ENCODE assay signal across 17 cellular contexts in the genomic region with DNA sequence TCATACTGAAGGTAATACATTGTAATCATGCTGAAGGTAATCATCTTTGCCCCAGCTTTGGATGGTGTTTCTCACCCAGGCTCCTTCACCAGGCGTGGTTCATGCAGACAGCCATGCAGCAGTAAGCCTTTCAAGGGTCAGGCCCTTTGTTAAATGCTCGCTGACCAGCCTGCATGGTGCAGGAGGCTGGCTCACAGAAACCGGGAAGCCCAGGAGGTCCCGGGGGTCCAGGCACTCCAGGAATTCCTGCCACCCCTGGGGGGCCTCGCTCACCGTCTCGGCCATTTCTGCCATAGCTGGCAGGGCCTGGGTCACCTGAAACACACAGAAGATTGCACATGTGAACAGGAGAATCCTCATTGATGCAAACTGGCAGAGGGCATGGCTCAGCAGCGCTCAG.
DNase-seq lines count a peak whose midpoint lies in the region; ATAC-seq and TF ChIP-seq lines count a peak whose summit lies in the region.
"Had no signal": no experiment of that assay in that cellular context is flagged by ENCODE, and none has a peak within 500 bp of the region (broad histone marks: within the 10 kb centered on the region; RNA-seq: fewer than 3 reads in every experiment).

No MANE protein-coding gene starts in this region.

- H3K36me3 Mint-ChIP-seq in WTC11 (no peaks in the 10 kb centered on the region), neural crest cell (ENCODE audit: low read depth) (no peaks in the 10 kb centered on the region)
- no peaks in the 10 kb centered on the region for H3K36me3 Mint-ChIP-seq in stimulated activated memory B cell treated with anti-CD40 and anti-IgM and Interleukin-4, amounts not matched to agents 10 μg/mL and 1 μg/mL and 100 μg/mL, for 72 hours
- H3K36me3 Mint-ChIP-seq: CD4-positive, CD25-positive, alpha-beta regulatory T cell; CD8-positive, alpha-beta T cell had no signal

- peak; percentile 26 for ATAC-seq in stimulated activated naive CD8-positive, alpha-beta T cell treated with anti-CD3 and anti-CD28 coated beads, Interleukin-15, amount 100 ng/mL, for 72 hours
- ATAC-seq in stimulated activated naive CD8-positive, alpha-beta T cell treated with anti-CD3 and anti-CD28 coated beads, Interleukin-15, Interleukin-2, amounts not matched to agents 100 U/mL and 50 U/mL, for 24 hours: no peak
- ATAC-seq in WTC11: peak; percentile 53
- ATAC-seq in stimulated activated memory B cell treated with anti-CD40 and anti-IgM and Interleukin-4, amounts not matched to agents 10 μg/mL and 1 μg/mL and 100 μg/mL, for 72 hours: peak; percentile 36
- ATAC-seq: CD8-positive, alpha-beta T cell had no signal

- no peaks in the 10 kb centered on the region for H3K9me3 Mint-ChIP-seq in stimulated activated naive CD8-positive, alpha-beta T cell treated with anti-CD3 and anti-CD28 coated beads, Interleukin-15, amount 100 ng/mL, for 72 hours
- H3K9me3 Mint-ChIP-seq in WTC11 (no peaks in the 10 kb centered on the region), neural crest cell (no peaks in the 10 kb centered on the region)
- no peaks in the 10 kb centered on the region for H3K9me3 Mint-ChIP-seq in stimulated activated memory B cell treated with anti-CD40 and anti-IgM and Interleukin-4, amounts not matched to agents 10 μg/mL and 1 μg/mL and 100 μg/mL, for 72 hours
- H3K9me3 Mint-ChIP-seq: CD8-positive, alpha-beta T cell had no signal

- H3K4me1 Mint-ChIP-seq in stimulated activated naive CD8-positive, alpha-beta T cell treated with anti-CD3 and anti-CD28 coated beads, Interleukin-15, amount 100 ng/mL, for 72 hours: no peaks in the 10 kb centered on the region
- H3K4me1 Mint-ChIP-seq in WTC11: no peaks in the 10 kb centered on the region
- peaks cover 2% of the 10 kb centered on the region for H3K4me1 Mint-ChIP-seq in neural crest cell
- H3K4me1 Mint-ChIP-seq in stimulated activated memory B cell treated with anti-CD40 and anti-IgM and Interleukin-4, amounts not matched to agents 10 μg/mL and 1 μg/mL and 100 μg/mL, for 72 hours: peaks cover 8% of the 10 kb centered on the region
- H3K4me1 Mint-ChIP-seq: CD4-positive, CD25-positive, alpha-beta regulatory T cell had no signal

- DNase-seq in stimulated activated naive CD8-positive, alpha-beta T cell treated with anti-CD3 and anti-CD28 coated beads, Interleukin-15, amount 100 ng/mL, for 72 hours: no peak
- DNase-seq in stimulated activated naive CD8-positive, alpha-beta T cell treated with anti-CD3 and anti-CD28 coated beads, Interleukin-15, Interleukin-2, amounts not matched to agents 100 U/mL and 50 U/mL, for 24 hours: no peak
- DNase-seq in WTC11 (ENCODE audit: low spot score): no peak
- no peak for DNase-seq in neural crest cell (ENCODE audit: low read depth, low spot score)
- no peak for DNase-seq in dedifferentiated amniotic fluid mesenchymal stem cell (ENCODE audit: extremely low spot score)
- no peak for DNase-seq in activated CD8-positive, alpha-beta memory T cell treated with anti-CD3 and anti-CD28 coated beads, Interleukin-2, amount 50 U/mL, for 4 hours
- DNase-seq in amygdala (lab: John Stamatoyannopoulos, UW): no peak
- DNase-seq: Caco-2; CD4-positive, CD25-positive, alpha-beta regulatory T cell; CD8-positive, alpha-beta T cell; DMS153; DND-41; GDM1; GM23248; HCEC 1CT had no signal

- no peak for TF ChIP-seq CTCF in WTC11 (IDR thresholded peaks at IDR 0.05)
- no peak for TF ChIP-seq CTCF in neural crest cell (conservative IDR thresholded peaks at IDR 0.05)

- POLR2A ChIA-PET in WTC11 (lab: Charles Lee): no interaction called here

- no peak overlapping the region for H3K27ac Mint-ChIP-seq in stimulated activated naive CD8-positive, alpha-beta T cell treated with anti-CD3 and anti-CD28 coated beads, Interleukin-15, amount 100 ng/mL, for 72 hours
- H3K27ac Mint-ChIP-seq in WTC11 (no peak overlapping the region), neural crest cell (ENCODE audit: unreplicated experiment) (peak overlapping the region; percentile 29)
- no peak overlapping the region for H3K27ac Mint-ChIP-seq in stimulated activated memory B cell treated with anti-CD40 and anti-IgM and Interleukin-4, amounts not matched to agents 10 μg/mL and 1 μg/mL and 100 μg/mL, for 72 hours
- H3K27ac Mint-ChIP-seq: B cell; CD4-positive, CD25-positive, alpha-beta regulatory T cell; CD8-positive, alpha-beta T cell had no signal

- peaks cover 14% of the 10 kb centered on the region for H3K27me3 Mint-ChIP-seq in stimulated activated naive CD8-positive, alpha-beta T cell treated with anti-CD3 and anti-CD28 coated beads, Interleukin-15, amount 100 ng/mL, for 72 hours
- H3K27me3 Mint-ChIP-seq in WTC11 (ENCODE audit: low read depth) (no peaks in the 10 kb centered on the region), neural crest cell (ENCODE audit: low read depth) (no peaks in the 10 kb centered on the region)
- no peaks in the 10 kb centered on the region for H3K27me3 Mint-ChIP-seq in stimulated activated memory B cell treated with anti-CD40 and anti-IgM and Interleukin-4, amounts not matched to agents 10 μg/mL and 1 μg/mL and 100 μg/mL, for 72 hours
- H3K27me3 Mint-ChIP-seq: CD4-positive, CD25-positive, alpha-beta regulatory T cell had no signal

- no peak overlapping the region for H3K4me3 Mint-ChIP-seq in stimulated activated naive CD8-positive, alpha-beta T cell treated with anti-CD3 and anti-CD28 coated beads, Interleukin-15, amount 100 ng/mL, for 72 hours
- H3K4me3 Mint-ChIP-seq in WTC11 (no peak overlapping the region), neural crest cell (no peak overlapping the region)
- H3K4me3 Mint-ChIP-seq in stimulated activated memory B cell treated with anti-CD40 and anti-IgM and Interleukin-4, amounts not matched to agents 10 μg/mL and 1 μg/mL and 100 μg/mL, for 72 hours: no peak overlapping the region
- H3K4me3 Mint-ChIP-seq: B cell; CD4-positive, CD25-positive, alpha-beta regulatory T cell; CD8-positive, alpha-beta T cell had no signal

- CTCF ChIA-PET in WTC11 (lab: Charles Lee): interaction anchor here (0.8 kb wide), 1 partner anchor 152 kb away, joined by 4 read pairs; no protein-coding TSS in a partner anchor

TF ChIP-seq in WTC11, 78 proteins besides CTCF, POLR2A, EP300 and RAD21:
- peak; percentile 32; the same call in 1 of the 2 replicates for TF ChIP-seq ZNF423 (CRISPR knock-in tag; IDR thresholded peaks at IDR 0.05)
- TF ChIP-seq, protein P1, sequence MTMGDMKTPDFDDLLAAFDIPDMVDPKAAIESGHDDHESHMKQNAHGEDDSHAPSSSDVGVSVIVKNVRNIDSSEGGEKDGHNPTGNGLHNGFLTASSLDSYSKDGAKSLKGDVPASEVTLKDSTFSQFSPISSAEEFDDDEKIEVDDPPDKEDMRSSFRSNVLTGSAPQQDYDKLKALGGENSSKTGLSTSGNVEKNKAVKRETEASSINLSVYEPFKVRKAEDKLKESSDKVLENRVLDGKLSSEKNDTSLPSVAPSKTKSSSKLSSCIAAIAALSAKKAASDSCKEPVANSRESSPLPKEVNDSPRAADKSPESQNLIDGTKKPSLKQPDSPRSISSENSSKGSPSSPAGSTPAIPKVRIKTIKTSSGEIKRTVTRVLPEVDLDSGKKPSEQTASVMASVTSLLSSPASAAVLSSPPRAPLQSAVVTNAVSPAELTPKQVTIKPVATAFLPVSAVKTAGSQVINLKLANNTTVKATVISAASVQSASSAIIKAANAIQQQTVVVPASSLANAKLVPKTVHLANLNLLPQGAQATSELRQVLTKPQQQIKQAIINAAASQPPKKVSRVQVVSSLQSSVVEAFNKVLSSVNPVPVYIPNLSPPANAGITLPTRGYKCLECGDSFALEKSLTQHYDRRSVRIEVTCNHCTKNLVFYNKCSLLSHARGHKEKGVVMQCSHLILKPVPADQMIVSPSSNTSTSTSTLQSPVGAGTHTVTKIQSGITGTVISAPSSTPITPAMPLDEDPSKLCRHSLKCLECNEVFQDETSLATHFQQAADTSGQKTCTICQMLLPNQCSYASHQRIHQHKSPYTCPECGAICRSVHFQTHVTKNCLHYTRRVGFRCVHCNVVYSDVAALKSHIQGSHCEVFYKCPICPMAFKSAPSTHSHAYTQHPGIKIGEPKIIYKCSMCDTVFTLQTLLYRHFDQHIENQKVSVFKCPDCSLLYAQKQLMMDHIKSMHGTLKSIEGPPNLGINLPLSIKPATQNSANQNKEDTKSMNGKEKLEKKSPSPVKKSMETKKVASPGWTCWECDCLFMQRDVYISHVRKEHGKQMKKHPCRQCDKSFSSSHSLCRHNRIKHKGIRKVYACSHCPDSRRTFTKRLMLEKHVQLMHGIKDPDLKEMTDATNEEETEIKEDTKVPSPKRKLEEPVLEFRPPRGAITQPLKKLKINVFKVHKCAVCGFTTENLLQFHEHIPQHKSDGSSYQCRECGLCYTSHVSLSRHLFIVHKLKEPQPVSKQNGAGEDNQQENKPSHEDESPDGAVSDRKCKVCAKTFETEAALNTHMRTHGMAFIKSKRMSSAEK (CRISPR knock-in tag; IDR thresholded peaks at IDR 0.05; ENCODE audit: borderline replicate concordance): no peak
